ENCODE assay signal across 2 cellular contexts in the genomic region with DNA sequence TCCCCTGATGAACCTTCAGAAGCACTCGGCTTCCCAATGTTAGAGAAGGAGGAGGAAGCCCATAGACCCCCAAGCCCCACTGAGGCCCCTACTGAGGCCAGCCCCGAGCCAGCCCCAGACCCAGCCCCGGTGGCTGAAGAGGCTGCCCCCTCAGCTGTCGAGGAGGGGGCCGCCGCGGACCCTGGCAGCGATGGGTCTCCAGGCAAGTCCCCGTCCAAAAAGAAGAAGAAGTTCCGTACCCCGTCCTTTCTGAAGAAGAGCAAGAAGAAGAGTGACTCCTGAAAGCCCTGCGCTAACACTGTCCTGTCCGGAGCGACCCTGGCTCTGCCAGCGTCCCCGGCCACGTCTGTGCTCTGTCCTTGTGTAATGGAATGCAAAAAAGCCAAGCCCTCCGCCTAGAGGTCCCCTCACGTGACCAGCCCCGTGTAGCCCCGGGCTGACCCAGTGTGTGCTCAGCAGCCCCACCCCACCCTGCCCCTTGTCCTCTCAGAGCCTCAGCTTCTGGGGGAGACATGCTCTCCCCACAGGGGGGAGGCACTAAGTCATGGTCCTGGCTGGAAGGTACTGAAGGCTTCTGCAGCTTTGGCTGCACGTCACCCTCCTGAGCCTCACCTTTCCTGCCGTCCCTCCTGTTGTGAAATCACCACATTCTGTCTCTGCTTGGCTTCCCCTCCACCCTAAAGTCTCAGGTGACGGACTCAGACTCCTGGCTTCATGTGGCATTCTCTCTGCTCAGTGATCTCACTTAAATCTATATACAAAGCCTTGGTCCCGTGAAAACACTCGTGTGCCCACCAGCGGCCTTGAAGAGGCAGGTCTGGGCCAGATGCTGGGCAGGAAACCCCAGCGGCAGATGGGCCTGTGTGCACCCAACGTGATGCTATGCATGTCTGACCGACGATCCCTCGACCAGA.
A peak's percentile ranks its signal among the peaks of the same experiment; 100 is the strongest.
TF ChIP-seq lines count a peak whose summit lies in the region.

No MANE protein-coding gene starts in this region.

TF ChIP-seq in GM23338, 12 proteins besides CTCF, POLR2A, EP300 and RAD21:
- TF ChIP-seq STAT1 (IDR thresholded peaks at IDR 0.05; ENCODE audit: unreplicated experiment) (no peak), POLR2AphosphoS5 (IDR thresholded peaks at IDR 0.05; ENCODE audit: low read depth) (peak; percentile 21; the same call in 1 of the 2 replicates)

TF ChIP-seq in K562, 482 proteins besides CTCF, POLR2A, EP300 and RAD21:
- TF ChIP-seq HDAC8 (tag; IDR thresholded peaks at IDR 0.05) (no peak), POLR2G (IDR thresholded peaks at IDR 0.05; ENCODE audit: low read depth, low read length) (peak; percentile 54), FOXJ3 (CRISPR knock-in tag; IDR thresholded peaks at IDR 0.05) (no peak), ZNF780A (CRISPR knock-in tag; IDR thresholded peaks at IDR 0.05) (no peak), ZSCAN32 (CRISPR knock-in tag; IDR thresholded peaks at IDR 0.05) (no peak)
- TF ChIP-seq, protein P1, sequence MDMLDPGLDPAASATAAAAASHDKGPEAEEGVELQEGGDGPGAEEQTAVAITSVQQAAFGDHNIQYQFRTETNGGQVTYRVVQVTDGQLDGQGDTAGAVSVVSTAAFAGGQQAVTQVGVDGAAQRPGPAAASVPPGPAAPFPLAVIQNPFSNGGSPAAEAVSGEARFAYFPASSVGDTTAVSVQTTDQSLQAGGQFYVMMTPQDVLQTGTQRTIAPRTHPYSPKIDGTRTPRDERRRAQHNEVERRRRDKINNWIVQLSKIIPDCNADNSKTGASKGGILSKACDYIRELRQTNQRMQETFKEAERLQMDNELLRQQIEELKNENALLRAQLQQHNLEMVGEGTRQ (CRISPR knock-in tag; IDR thresholded peaks at IDR 0.05): 0 out of 2 replicates have a peak, but pooled peaks have one; percentile 15
